Comparison of ENCODE assay signal across 29 cellular contexts in genomic region chr21:46268371-46268770, GRCh38.
"Had no signal": no experiment of that assay in that cellular context is flagged by ENCODE, and none has a peak within 500 bp of the region (broad histone marks: within the 10 kb centered on the region; RNA-seq: fewer than 3 reads in every experiment).

No MANE protein-coding gene starts in this region.

- H3K4me3 Mint-ChIP-seq: mesothelial cell of epicardium; naive B cell; natural killer cell treated with Interleukin-12 subunit alpha and Interleukin-12 subunit beta and Interleukin-15 and Interleukin-18, amount 100 ng/mL, for 72 hours; neural progenitor cell; stimulated activated effector memory CD8-positive, alpha-beta T cell treated with anti-CD3 and anti-CD28 coated beads, Interleukin-12 subunit alpha, Interleukin-12 subunit beta, amount 100 ng/mL, for 72 hours had no signal

- H3K4me3 ChIP-seq: dorsolateral prefrontal cortex, esophagus muscularis mucosa, gastroesophageal sphincter, heart left ventricle, hepatocyte, left lung, mucosa of descending colon, neural progenitor cell, right lobe of liver, smooth muscle cell, stomach, testis, tibial artery, upper lobe of right lung, uterus had no signal

- H3K9ac ChIP-seq: neural progenitor cell, parathyroid adenoma had no signal

- H3K4me1 ChIP-seq: esophagus muscularis mucosa, foreskin keratinocyte, gastroesophageal sphincter, heart left ventricle, left lung, neural progenitor cell, parathyroid adenoma, right lobe of liver, stomach, testis, tibial artery, upper lobe of right lung, uterus had no signal

- H2AFZ ChIP-seq: hepatocyte, neural progenitor cell, parathyroid adenoma had no signal

- H3K9me3 ChIP-seq: esophagus muscularis mucosa, gastroesophageal sphincter, heart left ventricle, left lung, mucosa of descending colon, right lobe of liver, stomach, testis, tibial artery, upper lobe of right lung, uterus had no signal

- DNase-seq: effector CD4-positive, alpha-beta T cell; foreskin keratinocyte; heart left ventricle; left cardiac atrium; left lung; mesenchymal stem cell; mucosa of descending colon; naive B cell; right lobe of liver; stimulated activated CD4-positive, alpha-beta T cell treated with anti-CD3 and anti-CD28 coated beads, Interleukin-12 subunit alpha, Interleukin-12 subunit beta, amount 100 ng/mL, for 4 hours; stimulated activated CD4-positive, alpha-beta T cell treated with anti-CD3 and anti-CD28 coated beads, Interleukin-1b, Interleukin-23, amount 100 ng/mL, for 48 hours; stimulated activated CD4-positive, alpha-beta T cell treated with anti-CD3 and anti-CD28 coated beads, Interleukin-4, amount 100 ng/mL, for 24 hours; stimulated activated naive CD4-positive, alpha-beta T cell treated with Interleukin-2 at 50 U/mL for 16 hours; stomach; testis; tibial artery; upper lobe of right lung; uterus had no signal

- H3K27ac Mint-ChIP-seq: mesothelial cell of epicardium; natural killer cell treated with Interleukin-12 subunit alpha and Interleukin-12 subunit beta and Interleukin-15 and Interleukin-18, amount 100 ng/mL, for 72 hours; neural progenitor cell; progenitor cell of endocrine pancreas; stimulated activated effector memory CD8-positive, alpha-beta T cell treated with anti-CD3 and anti-CD28 coated beads, Interleukin-12 subunit alpha, Interleukin-12 subunit beta, amount 100 ng/mL, for 72 hours had no signal

- H3K79me2 ChIP-seq: hepatocyte, parathyroid adenoma had no signal

- H3K4me1 Mint-ChIP-seq: mesothelial cell of epicardium; neural progenitor cell; stimulated activated effector memory CD8-positive, alpha-beta T cell treated with anti-CD3 and anti-CD28 coated beads, Interleukin-12 subunit alpha, Interleukin-12 subunit beta, amount 100 ng/mL, for 72 hours had no signal

- H3K4me2 ChIP-seq: hepatocyte, neural progenitor cell, smooth muscle cell had no signal

- H3K27ac ChIP-seq: esophagus muscularis mucosa, foreskin keratinocyte, gastroesophageal sphincter, heart left ventricle, hepatocyte, left lung, neural progenitor cell, parathyroid adenoma, right lobe of liver, stomach, testis, tibial artery, upper lobe of right lung, uterus had no signal

- ATAC-seq: foreskin keratinocyte; gastroesophageal sphincter; heart left ventricle; left cardiac atrium; left lung; mucosa of descending colon; natural killer cell treated with Interleukin-12 subunit alpha and Interleukin-12 subunit beta and Interleukin-15 and Interleukin-18, amount 100 ng/mL, for 72 hours; right lobe of liver; stimulated activated effector memory CD8-positive, alpha-beta T cell treated with anti-CD3 and anti-CD28 coated beads, Interleukin-12 subunit alpha, Interleukin-12 subunit beta, amount 100 ng/mL, for 72 hours; upper lobe of right lung had no signal

- H3K27me3 Mint-ChIP-seq: naive B cell; natural killer cell treated with Interleukin-12 subunit alpha and Interleukin-12 subunit beta and Interleukin-15 and Interleukin-18, amount 100 ng/mL, for 72 hours; progenitor cell of endocrine pancreas had no signal

- H3K27me3 ChIP-seq: dorsolateral prefrontal cortex, esophagus muscularis mucosa, foreskin keratinocyte, gastroesophageal sphincter, heart left ventricle, hepatocyte, left lung, neural progenitor cell, right lobe of liver, stomach, testis, tibial artery, upper lobe of right lung, uterus had no signal

- H3K36me3 ChIP-seq: neural progenitor cell, uterus had no signal
